Comparison of ENCODE assay signal across 8 cellular contexts in genomic region chr21:44872266-44872567, GRCh38. TPM values are rescaled to one million over a fixed set of nuclear protein-coding genes. Genes with fewer than 3 reads are reported as not detected.
DNase-seq lines count a peak whose midpoint lies in the region; ATAC-seq and TF ChIP-seq lines count a peak whose summit lies in the region.

No MANE protein-coding gene starts in this region.

- POLR2A ChIA-PET in RWPE1 (lab: Yijun Ruan, JAX; ENCODE audit: low non-redundant PET) = no interaction called here

- H3K4me2 ChIP-seq in DOHH2 (ENCODE audit: low read length) = peak overlapping the region; percentile 98

- no peak for DNase-seq in RWPE1 (ENCODE audit: low spot score)
- DNase-seq in esophagus squamous epithelium (lab: John Stamatoyannopoulos, UW) = no peak
- DNase-seq in prostate gland (ENCODE audit: low spot score) = no peak
- DNase-seq in stimulated activated CD4-positive, alpha-beta T cell treated with anti-CD3 and anti-CD28 coated beads, Interleukin-2, amount 100 ng/mL, for 24 hours = no peak

- peaks cover 39% of the 10 kb centered on the region for H3K4me1 ChIP-seq in DOHH2 (ENCODE audit: control insufficient read depth, low read length)
- H3K4me1 ChIP-seq in esophagus squamous epithelium = peaks cover 32 to 88% (median 48%) of the 10 kb centered on the region in 3 donors
- peaks cover 23% of the 10 kb centered on the region for H3K4me1 ChIP-seq in prostate gland (replicated peaks)

- H3K36me3 ChIP-seq in DOHH2 (ENCODE audit: control insufficient read depth, low read length) = no peaks in the 10 kb centered on the region
- no peaks in the 10 kb centered on the region for H3K36me3 ChIP-seq in esophagus squamous epithelium
- no peaks in the 10 kb centered on the region for H3K36me3 ChIP-seq in prostate gland

- WGBS in esophagus squamous epithelium, 2 donors = 8 to 10% methylated on average over 3 of the region's 3 CpGs
- 7% methylated on average over 3 of the region's 3 CpGs for WGBS in prostate gland

- peaks cover 11% of the 10 kb centered on the region for H3F3A ChIP-seq in DOHH2 (ENCODE audit: control insufficient read depth, insufficient read depth)

- H3K27ac ChIP-seq in DOHH2 (ENCODE audit: low read depth, low read length) (no peak overlapping the region), RWPE1 (peak overlapping the region; percentile 97), esophagus squamous epithelium (peak overlapping the region; percentile 95 to 97 (median 96)), prostate gland (peak overlapping the region; percentile 80 to 86)

- ATAC-seq in GM19395 (IDR thresholded peaks at IDR 0.05; ENCODE audit: unreplicated experiment) (no peak), GM18505 (IDR thresholded peaks at IDR 0.05; ENCODE audit: unreplicated experiment) (no peak), HG03045 (IDR thresholded peaks at IDR 0.05; ENCODE audit: unreplicated experiment) (no peak)

- intact Hi-C loops in esophagus squamous epithelium (cut with DNase I) (loop anchor here (5.0 kb wide), 1 partner anchor 70 kb away; the partner anchor contains the start of gene UBE2G2), prostate gland (cut with DNase I) (loop anchor here (5.0 kb wide), 1 partner anchor 55 kb away; the partner anchor contains the start of gene SUMO3)

- CTCF ChIA-PET in RWPE1 (lab: Yijun Ruan, JAX) = interaction anchor here (1.4 to 1.7 kb wide), 3 partner anchors 56 to 71 kb away, joined by 4 to 7 read pairs (median 4); no protein-coding TSS in a partner anchor

- H3K9me3 ChIP-seq in DOHH2 (ENCODE audit: control insufficient read depth, insufficient read depth, low read length) (no peaks in the 10 kb centered on the region), esophagus squamous epithelium (no peaks in the 10 kb centered on the region), prostate gland (no peaks in the 10 kb centered on the region)

- peaks cover 24% of the 10 kb centered on the region for H3K27me3 ChIP-seq in DOHH2 (ENCODE audit: control insufficient read depth, low read length)
- H3K27me3 ChIP-seq in esophagus squamous epithelium = no peaks in the 10 kb centered on the region
- no peaks in the 10 kb centered on the region for H3K27me3 ChIP-seq in prostate gland (replicated peaks; ENCODE audit: insufficient read depth)

- H3K9me2 ChIP-seq in DOHH2 (replicated peaks; ENCODE audit: control insufficient read depth, low read length) = no peaks in the 10 kb centered on the region

- H3K4me3 ChIP-seq in DOHH2 (ENCODE audit: low read length) (peak overlapping the region; percentile 91), esophagus squamous epithelium (peak overlapping the region; percentile 87 to 96 (median 92)), prostate gland (peak overlapping the region; percentile 77 to 84)

- TF ChIP-seq POLR2A in esophagus squamous epithelium (IDR thresholded peaks at IDR 0.05) (no peak), prostate gland (IDR thresholded peaks at IDR 0.05) (no peak), GM18505 (IDR thresholded peaks at IDR 0.05; ENCODE audit: borderline replicate concordance, extremely low read depth, insufficient read depth, insufficient read length) (no peak)

- peaks cover 22% of the 10 kb centered on the region; the same call in 1 of the 2 replicates for H4K20me1 ChIP-seq in DOHH2 (ENCODE audit: control insufficient read depth, insufficient read depth, low read depth, low read length)

- TF ChIP-seq CTCF in DOHH2 (IDR thresholded peaks at IDR 0.05; ENCODE audit: low read depth, low read length, poor library complexity, severe bottlenecking) (peak; percentile 15), RWPE1 (conservative IDR thresholded peaks at IDR 0.05; ENCODE audit: low read depth) (no peak), esophagus squamous epithelium (IDR thresholded peaks at IDR 0.05) (peak in 1 of 6 experiments; percentile 31), prostate gland (IDR thresholded peaks at IDR 0.05) (peak in 1 of 4 experiments; percentile 28)

- peaks cover 59% of the 10 kb centered on the region for H3K79me2 ChIP-seq in DOHH2 (ENCODE audit: control insufficient read depth, low read length)

RNA-seq across cellular contexts. Expression of gene PTTG1IP, which starts 1.3 kb away (rescaled TPM):
- total RNA-seq in esophagus squamous epithelium (100 to 1,000 TPM in 3 of 4 donors, 10 to 100 TPM in 1; 83.1 to 132 (median 114) TPM), prostate gland (100 to 1,000 TPM; 216 to 244 TPM)

RNA-seq across cellular contexts. Expression of gene ITGB2, which starts 48.5 kb away (rescaled TPM):
- total RNA-seq in esophagus squamous epithelium (10 to 100 TPM in 2 of 4 donors, 1 to 10 TPM in 2; 6.6 to 47.1 (median 18.5) TPM), prostate gland (10 to 100 TPM; 23.1 to 56.1 TPM)

RNA-seq across cellular contexts. Expression of gene SUMO3, which starts 54.4 kb away (rescaled TPM):
- total RNA-seq in esophagus squamous epithelium (10 to 100 TPM; 22.9 to 55.0 (median 46.5) TPM), prostate gland (10 to 100 TPM; 78.3 to 92.2 TPM)
